In genomic region chr1:8194481-8195227, GRCh38 we compare ENCODE assay signal across 1 cellular context.
TF ChIP-seq lines count a peak whose summit lies in the region.

No MANE protein-coding gene starts in this region.

TF ChIP-seq in WTC11, 78 proteins besides CTCF, POLR2A, EP300 and RAD21 (continued from another document):
- TF ChIP-seq FOXP4 (CRISPR knock-in tag; IDR thresholded peaks at IDR 0.05) = no peak
- no peak for TF ChIP-seq OVOL2 (CRISPR knock-in tag; IDR thresholded peaks at IDR 0.05; ENCODE audit: borderline replicate concordance)
- TF ChIP-seq MAX (CRISPR knock-in tag; IDR thresholded peaks at IDR 0.05) = no peak
- no peak for TF ChIP-seq IRF2 (CRISPR knock-in tag; IDR thresholded peaks at IDR 0.05; ENCODE audit: borderline replicate concordance, low read depth)
- no peak for TF ChIP-seq ELF4 (CRISPR knock-in tag; IDR thresholded peaks at IDR 0.05; ENCODE audit: low read depth)
